In genomic region chr3:197883541-197883940, GRCh38 we compare ENCODE assay signal across 17 cellular contexts.
DNase-seq lines count a peak whose midpoint lies in the region; ATAC-seq, FAIRE-seq and TF ChIP-seq lines count a peak whose summit lies in the region.
"Had no signal": no experiment of that assay in that cellular context is flagged by ENCODE, and none has a peak within 500 bp of the region (broad histone marks: within the 10 kb centered on the region; RNA-seq: fewer than 3 reads in every experiment).

No MANE protein-coding gene starts in this region.

- H3K36me3 ChIP-seq in brain microvascular endothelial cell (replicated peaks) = peaks cover 27% of the 10 kb centered on the region
- H3K36me3 ChIP-seq: BE2C had no signal

- no peak overlapping the region for H3K27ac ChIP-seq in brain microvascular endothelial cell

- H3K36me3 Mint-ChIP-seq in endothelial cell (ENCODE audit: low read depth, unreplicated experiment) (peaks cover 18% of the 10 kb centered on the region), nephron (ENCODE audit: low read depth) (peaks cover 52% of the 10 kb centered on the region)

- TF ChIP-seq CTCF in endothelial cell (IDR thresholded peaks at IDR 0.05; ENCODE audit: unreplicated experiment) (no peak), nephron (IDR thresholded peaks at IDR 0.05; ENCODE audit: unreplicated experiment in 3 of 3) (no peak), D721Med (IDR thresholded peaks at IDR 0.05; ENCODE audit: insufficient read depth, missing control alignments) (no peak), brain microvascular endothelial cell (IDR thresholded peaks at IDR 0.05; ENCODE audit: low read depth, low read length, missing control alignments) (no peak)

- no peak overlapping the region for H3K27ac Mint-ChIP-seq in endothelial cell (ENCODE audit: unreplicated experiment)
- peak overlapping the region in 2 of 3 experiments; percentile 20 to 86 for H3K27ac Mint-ChIP-seq in nephron

- peak; percentile 27 for FAIRE-seq in H54 (lab: Jason Lieb, UNC)
- FAIRE-seq in D721Med (lab: Jason Lieb, UNC) = no peak
- FAIRE-seq: H1, K562 had no signal

- ATAC-seq in GM19035 (IDR thresholded peaks at IDR 0.05; ENCODE audit: unreplicated experiment) = no peak
- ATAC-seq: K562, Right ventricle myocardium inferior had no signal

- H3K4me3 ChIP-seq in brain microvascular endothelial cell (ENCODE audit: low read depth, low read length) = no peak overlapping the region
- H3K4me3 ChIP-seq: K562 had no signal

- H3K9me3 Mint-ChIP-seq in endothelial cell (ENCODE audit: unreplicated experiment) = no peaks in the 10 kb centered on the region
- no peaks in the 10 kb centered on the region for H3K9me3 Mint-ChIP-seq in nephron

- peak overlapping the region; percentile 47 for H3K4me3 Mint-ChIP-seq in endothelial cell (ENCODE audit: unreplicated experiment)
- H3K4me3 Mint-ChIP-seq in nephron = no peak overlapping the region

- in situ Hi-C loops in brain microvascular endothelial cell (cut with HindIII; ENCODE audit: low pct_ligation_motif_present, low sequenced_read_pairs) = no loop called here

- H3K27me3 ChIP-seq in brain microvascular endothelial cell (replicated peaks) = no peaks in the 10 kb centered on the region
- H3K27me3 ChIP-seq: BE2C had no signal

- peak; percentile 29 for DNase-seq in Ammon's horn (ENCODE audit: low spot score)
- no peak for DNase-seq in H54 (ENCODE audit: insufficient read length, low spot score)
- DNase-seq in endothelial cell (ENCODE audit: low spot score) = no peak
- DNase-seq in D721Med (ENCODE audit: insufficient read length, low spot score) = no peak
- no peak for DNase-seq in activated CD4-positive, alpha-beta T cell treated with anti-CD3 and anti-CD28 coated beads, Interleukin-2, amount 50 U/mL, for 4 hours
- DNase-seq in brain microvascular endothelial cell = no peak
- DNase-seq: BE2C, DMS 273 treated with DMSO at 0.1 percent for 48 hours, NCI-H1092, NCI-H1694 treated with DMSO at 0.1 percent for 48 hours, NCI-H510A, NCI-H82 had no signal

- no peak for TF ChIP-seq POLR2A in H54 (IDR thresholded peaks at IDR 0.05; ENCODE audit: low read depth, low read length)

- H3K27me3 Mint-ChIP-seq in endothelial cell (ENCODE audit: unreplicated experiment) (no peaks in the 10 kb centered on the region), nephron (ENCODE audit: low read depth) (no peaks in the 10 kb centered on the region)

- H3K4me1 Mint-ChIP-seq in endothelial cell (ENCODE audit: unreplicated experiment) (peaks cover 35% of the 10 kb centered on the region), nephron (peaks cover 27% of the 10 kb centered on the region)
